1 cellular context compared by ENCODE assay signal in genomic region chr1:229253170-229253974, GRCh38.
TF ChIP-seq lines count a peak whose summit lies in the region.

No MANE protein-coding gene starts in this region.

TF ChIP-seq in HepG2, 621 proteins besides CTCF, POLR2A, EP300 and RAD21 (continues in another document):
- no peak for TF ChIP-seq FOXP1 (IDR thresholded peaks at IDR 0.05)
- TF ChIP-seq FOXP1 (CRISPR knock-in tag; IDR thresholded peaks at IDR 0.05) = peak; percentile 21; the same call in 1 of the 2 replicates
- 0 out of 2 replicates have a peak, but pooled peaks have one; percentile 18 for TF ChIP-seq ZNF800 (CRISPR knock-in tag; IDR thresholded peaks at IDR 0.05)
- TF ChIP-seq TBX2 (CRISPR knock-in tag; IDR thresholded peaks at IDR 0.05; ENCODE audit: borderline replicate concordance) = peak; percentile 83
- TF ChIP-seq ZNF670 (CRISPR knock-in tag; IDR thresholded peaks at IDR 0.05; ENCODE audit: borderline replicate concordance) = no peak
- TF ChIP-seq ZNF276 (CRISPR knock-in tag; IDR thresholded peaks at IDR 0.05; ENCODE audit: low read depth) = no peak
- peak; percentile 75; the same call in 1 of the 2 replicates for TF ChIP-seq HBP1 (CRISPR knock-in tag; IDR thresholded peaks at IDR 0.05; ENCODE audit: low read depth)
- peak; percentile 17; the same call in 1 of the 2 replicates for TF ChIP-seq CEBPB (IDR thresholded peaks at IDR 0.05; ENCODE audit: borderline replicate concordance, low read depth, low read length)
- 0 out of 2 replicates have a peak, but pooled peaks have one; percentile 12 for TF ChIP-seq ZNF292 (CRISPR knock-in tag; IDR thresholded peaks at IDR 0.05; ENCODE audit: borderline replicate concordance, low read depth)
- no peak for TF ChIP-seq GATAD2A (CRISPR knock-in tag; IDR thresholded peaks at IDR 0.05)
- no peak for TF ChIP-seq TRIM24 (CRISPR knock-in tag; IDR thresholded peaks at IDR 0.05)
- peak; percentile 41; the same call in 1 of the 2 replicates for TF ChIP-seq HDAC1 (CRISPR knock-in tag; IDR thresholded peaks at IDR 0.05)
- TF ChIP-seq KDM2A (CRISPR knock-in tag; IDR thresholded peaks at IDR 0.05; ENCODE audit: borderline replicate concordance, low read depth) = no peak
- no peak for TF ChIP-seq ZNF773 (CRISPR knock-in tag; IDR thresholded peaks at IDR 0.05; ENCODE audit: borderline replicate concordance)
- TF ChIP-seq SOX6 (IDR thresholded peaks at IDR 0.05) = no peak
- TF ChIP-seq SOX6 (CRISPR knock-in tag; IDR thresholded peaks at IDR 0.05) = 0 out of 2 replicates have a peak, but pooled peaks have one; percentile 9
- peak; percentile 44 for TF ChIP-seq HMG20A (CRISPR knock-in tag; IDR thresholded peaks at IDR 0.05; ENCODE audit: borderline replicate concordance)
- peak; percentile 63; the same call in 1 of the 2 replicates for TF ChIP-seq TBX3 (IDR thresholded peaks at IDR 0.05; ENCODE audit: borderline replicate concordance)
- peak; percentile 22; the same call in 1 of the 2 replicates for TF ChIP-seq TFDP1 (CRISPR knock-in tag; IDR thresholded peaks at IDR 0.05; ENCODE audit: borderline replicate concordance)
- 0 out of 2 replicates have a peak, but pooled peaks have one; percentile 25 for TF ChIP-seq TGIF2 (CRISPR knock-in tag; IDR thresholded peaks at IDR 0.05)
- TF ChIP-seq ZNF646 (CRISPR knock-in tag; IDR thresholded peaks at IDR 0.05) = no peak
- peak; percentile 78 for TF ChIP-seq NR2F6 (IDR thresholded peaks at IDR 0.05)
- peak; percentile 47; the same call in 1 of the 2 replicates for TF ChIP-seq NR2F6 (CRISPR knock-in tag; IDR thresholded peaks at IDR 0.05)
- peak; percentile 45; the same call in 1 of the 2 replicates for TF ChIP-seq ZNF281 (CRISPR knock-in tag; IDR thresholded peaks at IDR 0.05; ENCODE audit: borderline replicate concordance)
- peak; percentile 35 for TF ChIP-seq ASH2L (IDR thresholded peaks at IDR 0.05; ENCODE audit: insufficient read length, low read depth, low read length)
- TF ChIP-seq FOXK1 (CRISPR knock-in tag; IDR thresholded peaks at IDR 0.05; ENCODE audit: borderline replicate concordance, low read depth) = 0 out of 2 replicates have a peak, but pooled peaks have one; percentile 30
- TF ChIP-seq SIX4 (CRISPR knock-in tag; IDR thresholded peaks at IDR 0.05) = no peak
- peak; percentile 26; the same call in 1 of the 2 replicates for TF ChIP-seq HHEX (CRISPR knock-in tag; IDR thresholded peaks at IDR 0.05)
- TF ChIP-seq RXRA (CRISPR knock-in tag; IDR thresholded peaks at IDR 0.05) = peak; percentile 28; the same call in 1 of the 2 replicates
- TF ChIP-seq TCF7 (IDR thresholded peaks at IDR 0.05; ENCODE audit: low read depth) = 0 out of 2 replicates have a peak, but pooled peaks have one; percentile 12
- TF ChIP-seq ZNF503 (CRISPR knock-in tag; IDR thresholded peaks at IDR 0.05) = no peak
- 0 out of 4 replicates have a peak, but pooled peaks of 1 of the 2 experiments have one; percentile 20 for TF ChIP-seq HMGXB4 (CRISPR knock-in tag; IDR thresholded peaks at IDR 0.05; ENCODE audit: borderline replicate concordance in 1 of 2, low read depth in 1 of 2)
